In the genomic region with DNA sequence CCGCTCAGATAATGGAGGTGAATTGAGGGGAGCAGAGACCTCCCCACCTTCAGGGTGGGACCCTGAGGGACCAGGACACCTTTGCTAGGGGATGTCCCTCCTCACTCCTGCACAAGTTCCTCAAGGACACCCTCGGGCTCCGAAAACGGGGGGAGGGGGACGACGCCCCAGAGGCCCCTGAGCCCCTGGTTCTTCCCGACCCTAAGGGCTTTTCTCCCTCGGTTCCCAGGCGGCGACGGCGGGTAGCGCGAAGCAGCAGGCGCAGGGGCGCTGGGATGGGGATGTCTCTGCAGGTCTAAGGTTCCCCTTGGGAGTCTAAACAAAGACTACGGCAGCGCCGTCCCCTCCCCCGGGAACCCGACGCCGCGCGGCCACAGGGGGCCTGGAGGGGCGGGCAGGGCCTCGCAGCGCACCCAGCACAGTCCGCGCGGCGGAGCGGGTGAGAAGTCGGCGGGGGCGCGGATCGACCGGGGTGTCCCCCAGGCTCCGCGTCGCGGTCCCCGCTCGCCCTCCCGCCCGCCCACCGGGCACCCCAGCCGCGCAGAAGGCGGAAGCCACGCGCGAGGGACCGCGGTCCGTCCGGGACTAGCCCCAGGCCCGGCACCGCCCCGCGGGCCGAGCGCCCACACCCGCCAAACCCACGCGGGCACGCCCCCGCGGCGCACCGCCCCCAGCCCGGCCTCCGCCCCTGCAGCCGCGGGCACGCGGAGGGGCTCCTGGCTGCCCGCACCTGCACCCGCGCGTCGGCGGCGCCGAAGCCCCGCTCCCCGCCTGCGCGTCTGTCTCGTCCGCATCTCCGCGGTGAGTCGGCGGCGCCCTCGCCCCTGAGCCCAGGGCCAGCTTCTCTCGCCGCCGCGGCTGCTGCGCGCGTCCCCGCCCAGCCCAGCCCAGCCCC, we compare ENCODE assay signal across 9 cellular contexts. TPM values are rescaled to one million over a fixed set of nuclear protein-coding genes. Genes with fewer than 3 reads are reported as not detected.
DNase-seq lines count a peak whose midpoint lies in the region; ATAC-seq and TF ChIP-seq lines count a peak whose summit lies in the region.
"Had no signal": no experiment of that assay in that cellular context is flagged by ENCODE, and none has a peak within 500 bp of the region (broad histone marks: within the 10 kb centered on the region; RNA-seq: fewer than 3 reads in every experiment).

No MANE protein-coding gene starts in this region.

- POLR2A ChIA-PET in activated CD8-positive, alpha-beta T cell treated with anti-CD3 and anti-CD28 coated beads for 36 hours (lab: Charles Lee) = no interaction called here

- no peaks in the 10 kb centered on the region for H3K36me3 ChIP-seq in hepatocyte (replicated peaks; ENCODE audit: insufficient read depth, low read depth)

- peaks cover 12% of the 10 kb centered on the region for H3K4me1 ChIP-seq in hepatocyte (ENCODE audit: insufficient read depth)

- H3K79me2 ChIP-seq in hepatocyte = no peaks in the 10 kb centered on the region

- peak; percentile 21 for ATAC-seq in activated CD8-positive, alpha-beta T cell treated with anti-CD3 and anti-CD28 coated beads for 36 hours
- ATAC-seq in stimulated activated naive CD8-positive, alpha-beta T cell treated with anti-CD3 and anti-CD28 coated beads, Interleukin-15, amount 100 ng/mL, for 72 hours = peak; percentile 53

- peak overlapping the region; percentile 26 for H2AFZ ChIP-seq in hepatocyte

- DNase-seq in NCI-H2227 (lab: John Stamatoyannopoulos, UW; ENCODE audit: unreplicated experiment) = peak; percentile 65
- no peak for DNase-seq in NCI-H2227 treated with DMSO at 0.1 percent for 48 hours (lab: John Stamatoyannopoulos, UW)
- peak; percentile 11 for DNase-seq in activated CD8-positive, alpha-beta T cell treated with anti-CD3 and anti-CD28 coated beads for 36 hours
- DNase-seq in hepatocyte (ENCODE audit: low spot score) = no peak
- DNase-seq in stimulated activated naive CD8-positive, alpha-beta T cell treated with anti-CD3 and anti-CD28 coated beads, Interleukin-15, amount 100 ng/mL, for 72 hours = no peak
- no peak for DNase-seq in AG08395 (ENCODE audit: low spot score)
- no peak for DNase-seq in DMS114 treated with DMSO at 0.1 percent for 48 hours (lab: John Stamatoyannopoulos, UW; ENCODE audit: unreplicated experiment)
- no peak for DNase-seq in epidermal melanocyte (ENCODE audit: insufficient read length, low spot score)
- DNase-seq: MV-4-11 had no signal

- peaks cover 74% of the 10 kb centered on the region for H3K27me3 ChIP-seq in hepatocyte

- TF ChIP-seq CTCF in activated CD8-positive, alpha-beta T cell treated with anti-CD3 and anti-CD28 coated beads for 36 hours (IDR thresholded peaks at IDR 0.05) = no peak
- no peak for TF ChIP-seq CTCF in hepatocyte (IDR thresholded peaks at IDR 0.05; ENCODE audit: poor library complexity)

- H3K9me3 Mint-ChIP-seq in activated CD8-positive, alpha-beta T cell treated with anti-CD3 and anti-CD28 coated beads for 36 hours = no peaks in the 10 kb centered on the region
- no peaks in the 10 kb centered on the region for H3K9me3 Mint-ChIP-seq in stimulated activated naive CD8-positive, alpha-beta T cell treated with anti-CD3 and anti-CD28 coated beads, Interleukin-15, amount 100 ng/mL, for 72 hours

- intact Hi-C loops in activated CD8-positive, alpha-beta T cell treated with anti-CD3 and anti-CD28 coated beads for 36 hours (cut with micrococcal nuclease) = no loop called here

- 11% methylated on average over 18 of the region's 106 CpGs for WGBS in hepatocyte (ENCODE audit: low lambda C conversion rate, missing lambda C conversion rate)

- H3K9me2 ChIP-seq in hepatocyte (replicated peaks; ENCODE audit: insufficient read depth) = no peaks in the 10 kb centered on the region

- H3K27ac Mint-ChIP-seq in activated CD8-positive, alpha-beta T cell treated with anti-CD3 and anti-CD28 coated beads for 36 hours = no peak overlapping the region
- H3K27ac Mint-ChIP-seq in stimulated activated naive CD8-positive, alpha-beta T cell treated with anti-CD3 and anti-CD28 coated beads, Interleukin-15, amount 100 ng/mL, for 72 hours = no peak overlapping the region

- H3K4me1 Mint-ChIP-seq in activated CD8-positive, alpha-beta T cell treated with anti-CD3 and anti-CD28 coated beads for 36 hours (ENCODE audit: low read depth) = peaks cover 15% of the 10 kb centered on the region
- peaks cover 22% of the 10 kb centered on the region for H3K4me1 Mint-ChIP-seq in stimulated activated naive CD8-positive, alpha-beta T cell treated with anti-CD3 and anti-CD28 coated beads, Interleukin-15, amount 100 ng/mL, for 72 hours

- H3K27me3 Mint-ChIP-seq in activated CD8-positive, alpha-beta T cell treated with anti-CD3 and anti-CD28 coated beads for 36 hours = peaks cover 43% of the 10 kb centered on the region
- H3K27me3 Mint-ChIP-seq in stimulated activated naive CD8-positive, alpha-beta T cell treated with anti-CD3 and anti-CD28 coated beads, Interleukin-15, amount 100 ng/mL, for 72 hours = peaks cover 73% of the 10 kb centered on the region

- CTCF ChIA-PET in activated CD8-positive, alpha-beta T cell treated with anti-CD3 and anti-CD28 coated beads for 36 hours (lab: Charles Lee) = interaction anchor here (3.0 kb wide), 1 partner anchor 126 kb away, joined by 10 read pairs; no protein-coding TSS in a partner anchor

- H4K20me1 ChIP-seq in hepatocyte (ENCODE audit: insufficient read depth, poor library complexity, severe bottlenecking) = no peaks in the 10 kb centered on the region

- H3K4me3 Mint-ChIP-seq in activated CD8-positive, alpha-beta T cell treated with anti-CD3 and anti-CD28 coated beads for 36 hours = no peak overlapping the region
- H3K4me3 Mint-ChIP-seq in stimulated activated naive CD8-positive, alpha-beta T cell treated with anti-CD3 and anti-CD28 coated beads, Interleukin-15, amount 100 ng/mL, for 72 hours = peak overlapping the region in 1 of 2 donors; percentile 73

- H3K4me3 ChIP-seq in hepatocyte = peak overlapping the region; percentile 36

- no peaks in the 10 kb centered on the region for H3K9me3 ChIP-seq in hepatocyte (ENCODE audit: low read depth)

- no peak overlapping the region for H3K27ac ChIP-seq in hepatocyte

- peak overlapping the region; percentile 95 for H3K4me2 ChIP-seq in hepatocyte

- no peaks in the 10 kb centered on the region for H3K36me3 Mint-ChIP-seq in activated CD8-positive, alpha-beta T cell treated with anti-CD3 and anti-CD28 coated beads for 36 hours (ENCODE audit: low read depth)

RNA-seq across cellular contexts. Expression of a gene that starts 36.7 kb away (rescaled TPM):
- total RNA-seq in activated CD8-positive, alpha-beta T cell treated with anti-CD3 and anti-CD28 coated beads for 36 hours = 1 to 10 TPM; 1.3 to 1.6 TPM
- total RNA-seq in hepatocyte = 3.1 and 8.7 TPM in 2 replicates
- polyA plus RNA-seq in hepatocyte = 4.3 and 8.6 TPM in 2 replicates

RNA-seq across cellular contexts. Expression of a gene that starts 52.1 kb away (rescaled TPM):
- 10 to 100 TPM; 14.8 to 15.5 TPM for total RNA-seq in activated CD8-positive, alpha-beta T cell treated with anti-CD3 and anti-CD28 coated beads for 36 hours
- total RNA-seq in hepatocyte = 9.9 and 11.4 TPM in 2 replicates
- 9.7 and 13.1 TPM in 2 replicates for polyA plus RNA-seq in hepatocyte

Comparison
In these comparisons a context has a peak if more than half of its experiments do, and no peak if none do; other contexts are left out.
1. DNase-seq: peak in NCI-H2227 (single experiment) and activated CD8-positive, alpha-beta T cell treated with anti-CD3 and anti-CD28 coated beads for 36 hours (single experiment); none in NCI-H2227 treated with DMSO at 0.1 percent for 48 hours (single experiment), hepatocyte (single experiment), stimulated activated naive CD8-positive, alpha-beta T cell treated with anti-CD3 and anti-CD28 coated beads, Interleukin-15, amount 100 ng/mL, for 72 hours (0 of 2), AG08395 (single experiment), DMS114 treated with DMSO at 0.1 percent for 48 hours (single experiment) and epidermal melanocyte (single experiment).